ENCODE assay signal across 1 cellular context in the genomic region with DNA sequence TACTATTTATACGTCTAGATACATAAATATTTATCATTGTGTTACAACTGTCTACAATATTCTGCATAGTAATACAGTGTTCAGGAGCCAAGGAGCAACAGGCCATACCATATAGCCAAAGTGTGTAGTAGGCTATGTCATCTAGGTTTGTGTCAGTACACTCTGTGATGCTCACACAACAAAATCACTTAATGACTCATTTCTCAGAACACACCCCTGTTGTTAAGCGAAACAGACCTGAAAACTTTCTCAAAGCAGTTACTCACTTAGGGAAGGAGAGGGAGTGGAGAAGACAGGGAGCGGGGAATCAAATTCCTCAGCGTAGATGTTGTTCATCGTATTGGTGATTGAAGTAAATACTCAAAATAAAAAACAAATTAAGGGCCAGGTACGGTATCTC.
TF ChIP-seq lines count a peak whose summit lies in the region.

No MANE protein-coding gene starts in this region.

TF ChIP-seq in H1, 55 proteins besides CTCF, POLR2A, EP300 and RAD21 (continued from another document):
- TF ChIP-seq, protein P1, sequence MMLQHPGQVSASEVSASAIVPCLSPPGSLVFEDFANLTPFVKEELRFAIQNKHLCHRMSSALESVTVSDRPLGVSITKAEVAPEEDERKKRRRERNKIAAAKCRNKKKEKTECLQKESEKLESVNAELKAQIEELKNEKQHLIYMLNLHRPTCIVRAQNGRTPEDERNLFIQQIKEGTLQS (IDR thresholded peaks at IDR 0.05; ENCODE audit: insufficient read depth, low read depth, low read length), result no peak
- TF ChIP-seq RBBP5 (IDR thresholded peaks at IDR 0.05; ENCODE audit: borderline replicate concordance, low read depth, low read length) (no peak), POLR2AphosphoS5 (IDR thresholded peaks at IDR 0.05; ENCODE audit: low read depth, low read length) (no peak)
